16 cellular contexts compared by ENCODE assay signal in the genomic region with DNA sequence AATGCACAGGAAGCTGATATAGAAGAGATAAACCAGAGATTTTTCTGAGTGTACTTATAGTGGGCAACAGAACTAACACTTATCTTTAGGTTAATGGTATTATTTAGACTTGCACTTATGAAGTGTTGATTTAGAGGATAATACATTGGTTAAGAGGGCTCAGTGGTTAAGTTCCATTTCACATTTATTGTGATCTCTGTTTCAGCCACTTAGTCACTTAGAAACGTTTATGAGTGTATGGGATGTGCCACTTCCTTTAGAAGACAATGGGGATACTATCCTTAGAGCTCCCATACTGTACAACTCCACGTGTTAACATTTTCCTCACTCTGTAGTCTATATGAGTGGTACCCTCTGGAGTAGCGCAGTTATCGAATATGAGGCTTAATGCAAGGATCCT.
DNase-seq lines count a peak whose midpoint lies in the region; ATAC-seq lines count a peak whose summit lies in the region.
"Had no signal": no experiment of that assay in that cellular context is flagged by ENCODE, and none has a peak within 500 bp of the region (broad histone marks: within the 10 kb centered on the region; RNA-seq: fewer than 3 reads in every experiment).

No MANE protein-coding gene starts in this region.

- peak; percentile 38 for DNase-seq in DMS153 (lab: John Stamatoyannopoulos, UW)
- DNase-seq in DMS153 treated with DMSO at 0.1 percent for 48 hours (lab: John Stamatoyannopoulos, UW; ENCODE audit: unreplicated experiment), result no peak
- peak; percentile 72 for DNase-seq in NCI-H748 (lab: John Stamatoyannopoulos, UW; ENCODE audit: unreplicated experiment)
- no peak for DNase-seq in cerebellar nuclear complex (lab: John Stamatoyannopoulos, UW)
- DNase-seq in NCI-H82 treated with DMSO at 0.1 percent for 48 hours (lab: John Stamatoyannopoulos, UW; ENCODE audit: unreplicated experiment), result no peak
- no peak for DNase-seq in COLO668 (lab: John Stamatoyannopoulos, UW; ENCODE audit: unreplicated experiment)
- DNase-seq: NCI-H1092, NCI-H2171, NCI-H446 treated with DMSO at 0.1 percent for 48 hours, RPMI8226, SW 1271, T-helper 9 cell had no signal

- peak; percentile 38 for ATAC-seq in GM18520 (IDR thresholded peaks at IDR 0.05; ENCODE audit: unreplicated experiment)
- peak; percentile 13 for ATAC-seq in HG03521 (IDR thresholded peaks at IDR 0.05; ENCODE audit: unreplicated experiment)
- ATAC-seq: GM23338, HepG2 had no signal

Comparison
In these comparisons a context has a peak if more than half of its experiments do, and no peak if none do; other contexts are left out.
1. DNase-seq: peak in DMS153 (single experiment) and NCI-H748 (single experiment); none in DMS153 treated with DMSO at 0.1 percent for 48 hours (single experiment), cerebellar nuclear complex (0 of 2), NCI-H82 treated with DMSO at 0.1 percent for 48 hours (single experiment) and COLO668 (single experiment).